ENCODE assay signal across 31 cellular contexts in genomic region chr19:52020506-52020905, GRCh38.
"Had no signal": no experiment of that assay in that cellular context is flagged by ENCODE, and none has a peak within 500 bp of the region (broad histone marks: within the 10 kb centered on the region; RNA-seq: fewer than 3 reads in every experiment).

No MANE protein-coding gene starts in this region.

- H3K4me2 ChIP-seq: smooth muscle cell had no signal

- ATAC-seq: effector memory CD8-positive, alpha-beta T cell; foreskin keratinocyte; lower lobe of right lung; stimulated activated naive B cell treated with anti-CD40 and anti-IgM and Interleukin-4, amounts not matched to agents 10 μg/mL and 1 μg/mL and 100 μg/mL, for 72 hours; T-helper 17 cell; upper lobe of right lung; WTC11 had no signal

- H3K9me3 ChIP-seq: prostate gland had no signal

- DNase-seq: activated effector memory CD4-positive, alpha-beta T cell treated with anti-CD3 and anti-CD28 coated beads, Interleukin-2, amount 50 U/mL, for 16 hours; activated naive CD4-positive, alpha-beta T cell treated with anti-CD3 and anti-CD28 coated beads, Interleukin-2, amount 10 ng/mL, durations not matched to agents 7 days and 5 days; activated naive CD8-positive, alpha-beta T cell treated with anti-CD3 and anti-CD28 coated beads, Interleukin-2, amount 10 ng/mL, durations not matched to agents 7 days and 5 days; activated T-cell treated with anti-CD3 and anti-CD28 coated beads for 4 hours; amniotic stem cell; brain microvascular endothelial cell; dorsolateral prefrontal cortex; effector memory CD8-positive, alpha-beta T cell; foreskin keratinocyte; heart right ventricle; lower lobe of right lung; mesenchymal stem cell; ovary; retina; stimulated activated CD4-positive, alpha-beta T cell treated with anti-CD3 and anti-CD28 coated beads, Interleukin-1b, Interleukin-23, amount 100 ng/mL, for 48 hours; stimulated activated CD4-positive, alpha-beta T cell treated with anti-CD3 and anti-CD28 coated beads, Interleukin-4, amount 100 ng/mL, for 4 hours; stimulated activated CD8-positive, alpha-beta memory T cell treated with anti-CD3 and anti-CD28 coated beads, Interleukin-4, amount 100 ng/mL, for 48 hours; stimulated activated naive B cell treated with anti-CD40 and anti-IgM and Interleukin-4, amounts not matched to agents 10 μg/mL and 1 μg/mL and 100 μg/mL, for 72 hours; stomach; T-helper 17 cell; T1000; tibial artery; upper lobe of right lung had no signal

- H3K4me3 ChIP-seq: coronary artery, dorsolateral prefrontal cortex, esophagus muscularis mucosa, heart right ventricle, lower lobe of right lung, ovary, prostate gland, smooth muscle cell, stomach, suprapubic skin, tibial artery, upper lobe of right lung had no signal

- FAIRE-seq: astrocyte had no signal

- H3K27ac ChIP-seq: brain microvascular endothelial cell, coronary artery, dorsolateral prefrontal cortex, esophagus muscularis mucosa, foreskin keratinocyte, heart right ventricle, lower lobe of right lung, neutrophil, ovary, prostate gland, stomach, suprapubic skin, tibial artery, upper lobe of right lung had no signal

- H3K4me1 ChIP-seq: esophagus muscularis mucosa, foreskin keratinocyte, lower lobe of right lung, prostate gland, stomach, suprapubic skin, tibial artery, upper lobe of right lung had no signal

- H3K27me3 ChIP-seq: brain microvascular endothelial cell, dorsolateral prefrontal cortex, esophagus muscularis mucosa, foreskin keratinocyte, heart right ventricle, neutrophil, ovary, stomach, suprapubic skin, tibial artery, upper lobe of right lung had no signal
